ENCODE assay signal across 9 cellular contexts in the genomic region with DNA sequence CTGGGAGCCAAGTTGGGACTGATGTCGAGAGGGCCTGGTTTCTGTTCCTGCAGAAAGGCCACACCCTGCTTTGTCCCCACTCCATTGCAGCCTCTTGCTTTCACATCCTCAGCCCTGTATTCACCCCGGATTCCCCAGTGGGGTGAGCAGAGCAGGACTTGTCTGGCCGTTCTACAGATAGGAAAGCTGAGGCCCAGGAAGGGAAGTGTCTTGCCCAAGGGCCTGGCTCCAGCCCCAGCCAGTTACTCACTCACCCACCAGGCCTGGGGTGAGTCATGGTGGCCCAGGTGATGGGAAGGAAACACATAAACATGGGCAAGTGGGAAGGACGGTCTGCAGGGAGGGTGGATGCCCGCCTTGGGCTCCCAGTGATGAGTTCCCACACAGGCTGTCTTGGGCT. TPM values are rescaled to one million over a fixed set of nuclear protein-coding genes. Genes with fewer than 3 reads are reported as not detected.
A peak's percentile ranks its signal among the peaks of the same experiment; 100 is the strongest.
DNase-seq lines count a peak whose midpoint lies in the region; ATAC-seq and TF ChIP-seq lines count a peak whose summit lies in the region.
"Had no signal": no experiment of that assay in that cellular context is flagged by ENCODE, and none has a peak within 500 bp of the region (broad histone marks: within the 10 kb centered on the region; RNA-seq: fewer than 3 reads in every experiment).

No MANE protein-coding gene starts in this region.

- H3K4me1 Mint-ChIP-seq in T-helper 17 cell: peaks cover 12% of the 10 kb centered on the region

- CTCF ChIA-PET in BJ (lab: Yijun Ruan, JAX): interaction anchor here (0.5 to 1.1 kb wide), 3 partner anchors 58 to 145 kb away, joined by 3 to 4 read pairs (median 3); no protein-coding TSS in a partner anchor

- POLR2A ChIA-PET in BJ (lab: Charles Lee): no interaction called here

- H3K27me3 Mint-ChIP-seq in T-helper 17 cell: no peaks in the 10 kb centered on the region

- no peaks in the 10 kb centered on the region for H3K36me3 Mint-ChIP-seq in T-helper 17 cell (ENCODE audit: low read depth)

- TF ChIP-seq CTCF in BJ (IDR thresholded peaks at IDR 0.05; ENCODE audit: insufficient read depth, low read depth, low read length) (no peak), HFF-Myc (IDR thresholded peaks at IDR 0.05; ENCODE audit: low read depth, low read length, missing control alignments) (no peak)

- no peak overlapping the region for H3K27ac Mint-ChIP-seq in T-helper 17 cell

- H3K4me3 Mint-ChIP-seq in T-helper 17 cell: no peak overlapping the region

- H3K9me3 ChIP-seq in T-helper 17 cell (ENCODE audit: control insufficient read depth, low read length, poor library complexity, severe bottlenecking): no peaks in the 10 kb centered on the region

- DNase-seq in BJ (ENCODE audit: low read depth) (peak; percentile 80), HFF-Myc (ENCODE audit: extremely low read depth, low read depth) (peak; percentile 85), T-helper 17 cell (no peak), iris pigment epithelial cell (ENCODE audit: low read depth) (peak; percentile 92), NCI-H526 treated with DMSO at 0.1 percent for 48 hours (lab: John Stamatoyannopoulos, UW) (no peak), NCI-H1930 (lab: John Stamatoyannopoulos, UW) (no peak)
- DNase-seq in stimulated activated naive CD4-positive, alpha-beta T cell (lab: John Stamatoyannopoulos, UW): no peak
- DNase-seq: NCI-H1436 treated with DMSO at 0.1 percent for 48 hours had no signal

- ATAC-seq in T-helper 17 cell (peak; percentile 33), HG02623 (IDR thresholded peaks at IDR 0.05; ENCODE audit: unreplicated experiment) (no peak)

- no peak overlapping the region for H3K4me3 ChIP-seq in BJ (ENCODE audit: low read depth, low read length)
- H3K4me3 ChIP-seq in HFF-Myc (replicated peaks; ENCODE audit: low read depth, low read length): no peak overlapping the region

- H3K36me3 ChIP-seq in BJ (ENCODE audit: control insufficient read depth, insufficient read depth, low read length): no peaks in the 10 kb centered on the region

- no peaks in the 10 kb centered on the region for H3K27me3 ChIP-seq in BJ (ENCODE audit: control insufficient read depth, insufficient read depth, low read length)

RNA-seq across cellular contexts. Expression of a gene that starts 6.1 kb away (rescaled TPM):
- 25.7 and 37.0 TPM in 2 replicates for polyA plus RNA-seq in BJ (2011; rRNA removed)
- 38.8 and 67.7 TPM in 2 replicates for polyA minus RNA-seq in BJ (2011; rRNA and poly(A)+ RNA removed)
- 10 to 100 TPM; 15.8 to 18.6 TPM for total RNA-seq in T-helper 17 cell

Comparison
In these comparisons a context has a peak if more than half of its experiments do, and no peak if none do; other contexts are left out.
1. DNase-seq: peak in BJ (single experiment), HFF-Myc (single experiment) and iris pigment epithelial cell (single experiment); none in T-helper 17 cell (0 of 3), stimulated activated naive CD4-positive, alpha-beta T cell (0 of 6), NCI-H526 treated with DMSO at 0.1 percent for 48 hours (single experiment) and NCI-H1930 (0 of 2).